8 cellular contexts compared by ENCODE assay signal in genomic region chr17:80832266-80832676, GRCh38.
A peak's percentile ranks its signal among the peaks of the same experiment; 100 is the strongest.
DNase-seq lines count a peak whose midpoint lies in the region; ATAC-seq, FAIRE-seq and TF ChIP-seq lines count a peak whose summit lies in the region.

No MANE protein-coding gene starts in this region.

- peak overlapping the region; percentile 45 for H2AFZ ChIP-seq in endothelial cell of umbilical vein (ENCODE audit: low read depth, low read length)

- H3K4me3 ChIP-seq in endothelial cell of umbilical vein (replicated peaks in 1 of 3; ENCODE audit: insufficient read depth in 1 of 3, low read depth in 1 of 3, low read length in 3 of 3) (peak overlapping the region in 1 of 3 experiments; percentile 47), mucosa of descending colon (no peak overlapping the region), upper lobe of right lung (peak overlapping the region; percentile 50)

- H3K36me3 ChIP-seq in endothelial cell of umbilical vein (ENCODE audit: control insufficient read depth in 2 of 2, extremely low read depth in 1 of 2, insufficient read depth in 2 of 2, low read length in 2 of 2) (no peaks in the 10 kb centered on the region), mucosa of descending colon (ENCODE audit: low read depth) (no peaks in the 10 kb centered on the region), upper lobe of right lung (no peaks in the 10 kb centered on the region)

- H3K9me1 ChIP-seq in endothelial cell of umbilical vein (replicated peaks; ENCODE audit: control insufficient read depth, extremely low read depth, insufficient read depth, low read length) = no peaks in the 10 kb centered on the region

- no peaks in the 10 kb centered on the region for H3K9me3 ChIP-seq in endothelial cell of umbilical vein (replicated peaks; ENCODE audit: control insufficient read depth, insufficient read depth, low read length)
- no peaks in the 10 kb centered on the region for H3K9me3 ChIP-seq in mucosa of descending colon
- no peaks in the 10 kb centered on the region for H3K9me3 ChIP-seq in upper lobe of right lung

- H3K27ac ChIP-seq in endothelial cell of umbilical vein (ENCODE audit: insufficient read depth, low read depth, low read length) = peak overlapping the region; percentile 96
- peak overlapping the region; percentile 81 for H3K27ac ChIP-seq in upper lobe of right lung

- FAIRE-seq in endothelial cell of umbilical vein (lab: Jason Lieb, UNC) = peak; percentile 68

- H3K9ac ChIP-seq in endothelial cell of umbilical vein (replicated peaks; ENCODE audit: extremely low read depth, insufficient read depth, low read length) = peak overlapping the region; percentile 84

- no TSS peak for BruUV-seq in endothelial cell of umbilical vein (replicated peaks; lab: Mats Ljungman, UMichigan)

- H3K79me2 ChIP-seq in endothelial cell of umbilical vein (ENCODE audit: control insufficient read depth, insufficient read depth, low read length) = no peaks in the 10 kb centered on the region

- intact Hi-C loops in endothelial cell of umbilical vein (cut with micrococcal nuclease) = loop anchor here (10.0 kb wide), 1 partner anchor 287 kb away; the partner anchor contains the start of gene RPTOR
- intact Hi-C loops in mucosa of descending colon (cut with DNase I, micrococcal nuclease) = no loop called here
- intact Hi-C loops in upper lobe of right lung (cut with DNase I) = no loop called here

- dilution Hi-C loops in endothelial cell of umbilical vein (cut with MboI; ENCODE audit: extremely low pct_ligation_motif_present, low sequenced_read_pairs) = no loop called here

- TF ChIP-seq POLR2A in endothelial cell of umbilical vein (IDR thresholded peaks at IDR 0.05; ENCODE audit: low read depth, low read length) = no peak

- H4K20me1 ChIP-seq in endothelial cell of umbilical vein (replicated peaks; ENCODE audit: control insufficient read depth, extremely low read depth, insufficient read depth, low read length) = no peaks in the 10 kb centered on the region

- POLR2A ChIA-PET in endothelial cell of umbilical vein (lab: Charles Lee) = no interaction called here

- H3K27me3 ChIP-seq in endothelial cell of umbilical vein (ENCODE audit: control insufficient read depth in 2 of 2, insufficient read depth in 2 of 2, low read length in 2 of 2) (no peaks in the 10 kb centered on the region), upper lobe of right lung (no peaks in the 10 kb centered on the region)

- DNase-seq in A172 (ENCODE audit: low spot score) = peak; percentile 82
- peak; percentile 86 for DNase-seq in GM03348 (ENCODE audit: low spot score)
- DNase-seq in SHP77 (lab: John Stamatoyannopoulos, UW) = peak; percentile 77 to 84
- peak; percentile 54 for DNase-seq in endothelial cell of umbilical vein (ENCODE audit: low read depth, low spot score)
- peak in 1 of 3 donors; percentile 25 for DNase-seq in mucosa of descending colon
- peak; percentile 32 for DNase-seq in upper lobe of right lung
- DNase-seq in T-helper 9 cell = no peak
- DNase-seq in dedifferentiated amniotic fluid mesenchymal stem cell (ENCODE audit: extremely low spot score) = no peak

- H3K4me2 ChIP-seq in endothelial cell of umbilical vein (ENCODE audit: insufficient read depth, low read length) = peak overlapping the region; percentile 70

- TF ChIP-seq CTCF in endothelial cell of umbilical vein (IDR thresholded peaks at IDR 0.05; ENCODE audit: extremely low read depth in 1 of 2, insufficient read depth in 1 of 2, low read depth in 1 of 2, low read length in 2 of 2) (no peak), mucosa of descending colon (IDR thresholded peaks at IDR 0.05) (no peak), upper lobe of right lung (IDR thresholded peaks at IDR 0.05) (no peak)

- H3K4me1 ChIP-seq in endothelial cell of umbilical vein (ENCODE audit: control insufficient read depth, extremely low read depth, insufficient read depth, low read length) (peaks cover 20% of the 10 kb centered on the region), mucosa of descending colon (ENCODE audit: low read depth) (peaks cover 12% of the 10 kb centered on the region), upper lobe of right lung (peaks cover 14% of the 10 kb centered on the region)

- CTCF ChIA-PET in endothelial cell of umbilical vein (lab: Charles Lee) = interaction anchor here (0.7 to 1.8 kb wide), 5 partner anchors 24 to 78 kb away, joined by 3 to 7 read pairs (median 6); no protein-coding TSS in a partner anchor

- ATAC-seq in mucosa of descending colon (peak; percentile 36), upper lobe of right lung (no peak)

TF ChIP-seq in endothelial cell of umbilical vein, 7 proteins besides CTCF, POLR2A, EP300 and RAD21:
- TF ChIP-seq FOS (IDR thresholded peaks at IDR 0.05; ENCODE audit: borderline replicate concordance, insufficient read depth, low read length) = no peak
- TF ChIP-seq EZH2 (IDR thresholded peaks at IDR 0.05; ENCODE audit: borderline replicate concordance, low read depth, low read length, severe bottlenecking) = no peak
- TF ChIP-seq MAX (IDR thresholded peaks at IDR 0.05; ENCODE audit: insufficient read depth, insufficient read length) = no peak
- TF ChIP-seq GATA2 (IDR thresholded peaks at IDR 0.05; ENCODE audit: insufficient read depth, insufficient read length, low read depth, low read length) = no peak
- TF ChIP-seq POLR2AphosphoS5 (IDR thresholded peaks at IDR 0.05; ENCODE audit: insufficient read depth, low read depth, low read length) = no peak
- no peak for TF ChIP-seq JUN (IDR thresholded peaks at IDR 0.05; ENCODE audit: borderline replicate concordance, insufficient read depth, insufficient read length, low read depth)
- no peak for TF ChIP-seq MYC (IDR thresholded peaks at IDR 0.05; ENCODE audit: low read depth, low read length)

Comparison
In these comparisons a context has a peak if more than half of its experiments do, and no peak if none do; other contexts are left out.
1. DNase-seq: peak in A172 (single experiment), GM03348 (single experiment), SHP77 (2 of 2), endothelial cell of umbilical vein (single experiment) and upper lobe of right lung (single experiment); none in T-helper 9 cell (single experiment) and dedifferentiated amniotic fluid mesenchymal stem cell (single experiment).